ENCODE assay signal across 15 cellular contexts in the genomic region with DNA sequence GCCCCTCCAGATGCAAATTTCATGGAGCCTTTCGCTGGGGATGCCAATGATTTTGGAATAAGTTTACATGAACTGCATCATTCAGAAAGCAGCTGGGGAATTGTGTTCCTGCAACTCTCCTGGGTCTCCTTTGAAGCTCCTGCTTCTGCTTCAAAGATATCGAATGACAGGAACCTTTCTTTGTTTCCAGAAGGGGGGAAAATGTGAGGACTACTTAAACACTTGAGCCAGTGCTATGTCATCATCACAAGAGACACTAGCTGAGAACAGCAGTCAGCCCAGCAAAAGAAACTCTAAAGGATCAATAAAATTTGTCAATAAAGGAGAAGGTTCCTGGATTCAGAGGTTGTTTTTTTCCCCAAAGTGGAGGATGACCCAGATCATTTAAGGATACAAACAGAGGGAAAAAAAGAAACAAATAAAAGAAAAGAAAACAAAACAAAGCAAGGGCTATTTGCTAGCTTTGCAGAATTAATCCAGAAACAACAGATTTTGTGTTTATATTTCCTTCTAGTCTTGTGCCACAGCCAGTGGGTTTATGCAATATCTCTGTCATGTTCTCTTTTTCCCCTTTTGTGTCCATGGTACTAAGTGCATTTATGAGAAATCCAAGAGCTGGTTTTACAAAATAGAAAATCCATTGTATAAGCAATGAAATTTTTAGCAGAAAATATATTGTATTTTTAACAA.
A peak's percentile ranks its signal among the peaks of the same experiment; 100 is the strongest.
DNase-seq lines count a peak whose midpoint lies in the region; ATAC-seq lines count a peak whose summit lies in the region.
"Had no signal": no experiment of that assay in that cellular context is flagged by ENCODE, and none has a peak within 500 bp of the region (broad histone marks: within the 10 kb centered on the region; RNA-seq: fewer than 3 reads in every experiment).

No MANE protein-coding gene starts in this region.

- peak; percentile 57 for DNase-seq in NCI-H82 (lab: John Stamatoyannopoulos, UW)
- DNase-seq in NCI-H82 treated with DMSO at 0.1 percent for 48 hours (lab: John Stamatoyannopoulos, UW; ENCODE audit: unreplicated experiment) = no peak
- DNase-seq in NCI-H748 (lab: John Stamatoyannopoulos, UW; ENCODE audit: unreplicated experiment) = peak; percentile 73
- DNase-seq in iPS DF 19.7 (ENCODE audit: low read depth, low spot score) = peak; percentile 56
- DNase-seq in C1 segment of cervical spinal cord (lab: John Stamatoyannopoulos, UW) = no peak
- no peak for DNase-seq in GM19238 (ENCODE audit: insufficient read length, low spot score)
- DNase-seq: ACHN; activated effector memory CD4-positive, alpha-beta T cell treated with anti-CD3 and anti-CD28 coated beads, Interleukin-2, amount 50 U/mL, for 16 hours; central memory CD4-positive, alpha-beta T cell; kidney glomerular epithelial cell; NCI-H226; posterior cingulate gyrus had no signal

- H3K36me3 ChIP-seq in skeletal muscle satellite cell (ENCODE audit: insufficient read depth, low read length) = no peaks in the 10 kb centered on the region
- H3K36me3 ChIP-seq: esophagus muscularis mucosa had no signal

- H3K9ac ChIP-seq in skeletal muscle satellite cell (ENCODE audit: low read depth, low read length) = peak overlapping the region; percentile 24

- peaks cover 29% of the 10 kb centered on the region for H3K4me1 ChIP-seq in skeletal muscle satellite cell (ENCODE audit: control insufficient read depth, insufficient read depth, low read length)
- H3K4me1 ChIP-seq: esophagus muscularis mucosa had no signal

- ATAC-seq in GM21515 (IDR thresholded peaks at IDR 0.05; ENCODE audit: unreplicated experiment) = no peak

- H3K9me3 ChIP-seq in skeletal muscle satellite cell (replicated peaks; ENCODE audit: low read length) = no peaks in the 10 kb centered on the region

- peak overlapping the region; percentile 64 for H3K4me2 ChIP-seq in skeletal muscle satellite cell (ENCODE audit: low read length)

- H3K27me3 ChIP-seq in skeletal muscle satellite cell (ENCODE audit: control insufficient read depth, insufficient read depth, low read length) = no peaks in the 10 kb centered on the region
- H3K27me3 ChIP-seq: esophagus muscularis mucosa had no signal

- H3K4me3 ChIP-seq in skeletal muscle satellite cell (ENCODE audit: low read length) = no peak overlapping the region
- H3K4me3 ChIP-seq: esophagus muscularis mucosa had no signal

Comparison
In these comparisons a context has a peak if more than half of its experiments do, and no peak if none do; other contexts are left out.
1. DNase-seq: peak in NCI-H82 (single experiment), NCI-H748 (single experiment) and iPS DF 19.7 (single experiment); none in NCI-H82 treated with DMSO at 0.1 percent for 48 hours (single experiment), C1 segment of cervical spinal cord (0 of 14) and GM19238 (single experiment).